2 cellular contexts compared by ENCODE assay signal in the genomic region with DNA sequence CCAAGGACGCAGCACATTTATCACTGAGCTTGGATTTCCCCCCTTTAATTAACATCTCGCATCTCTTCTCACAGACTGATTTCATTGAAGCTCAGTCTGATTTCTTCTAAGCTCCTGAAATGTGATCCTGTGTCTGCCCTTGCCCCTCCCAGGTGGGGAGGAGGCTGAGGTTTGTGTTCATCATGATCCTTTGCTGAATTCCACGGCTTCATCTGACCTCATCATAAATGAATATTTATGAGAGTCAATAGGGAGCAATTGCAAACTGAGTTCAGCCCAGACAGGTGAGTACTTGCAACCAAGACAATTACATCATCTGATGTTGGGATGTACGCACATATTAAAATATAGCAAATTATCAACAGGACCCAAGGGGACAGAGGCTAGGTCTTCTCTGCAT.
TF ChIP-seq lines count a peak whose summit lies in the region.

No MANE protein-coding gene starts in this region.

TF ChIP-seq in A549, 52 proteins besides CTCF, POLR2A, EP300 and RAD21:
- TF ChIP-seq, protein P1, sequence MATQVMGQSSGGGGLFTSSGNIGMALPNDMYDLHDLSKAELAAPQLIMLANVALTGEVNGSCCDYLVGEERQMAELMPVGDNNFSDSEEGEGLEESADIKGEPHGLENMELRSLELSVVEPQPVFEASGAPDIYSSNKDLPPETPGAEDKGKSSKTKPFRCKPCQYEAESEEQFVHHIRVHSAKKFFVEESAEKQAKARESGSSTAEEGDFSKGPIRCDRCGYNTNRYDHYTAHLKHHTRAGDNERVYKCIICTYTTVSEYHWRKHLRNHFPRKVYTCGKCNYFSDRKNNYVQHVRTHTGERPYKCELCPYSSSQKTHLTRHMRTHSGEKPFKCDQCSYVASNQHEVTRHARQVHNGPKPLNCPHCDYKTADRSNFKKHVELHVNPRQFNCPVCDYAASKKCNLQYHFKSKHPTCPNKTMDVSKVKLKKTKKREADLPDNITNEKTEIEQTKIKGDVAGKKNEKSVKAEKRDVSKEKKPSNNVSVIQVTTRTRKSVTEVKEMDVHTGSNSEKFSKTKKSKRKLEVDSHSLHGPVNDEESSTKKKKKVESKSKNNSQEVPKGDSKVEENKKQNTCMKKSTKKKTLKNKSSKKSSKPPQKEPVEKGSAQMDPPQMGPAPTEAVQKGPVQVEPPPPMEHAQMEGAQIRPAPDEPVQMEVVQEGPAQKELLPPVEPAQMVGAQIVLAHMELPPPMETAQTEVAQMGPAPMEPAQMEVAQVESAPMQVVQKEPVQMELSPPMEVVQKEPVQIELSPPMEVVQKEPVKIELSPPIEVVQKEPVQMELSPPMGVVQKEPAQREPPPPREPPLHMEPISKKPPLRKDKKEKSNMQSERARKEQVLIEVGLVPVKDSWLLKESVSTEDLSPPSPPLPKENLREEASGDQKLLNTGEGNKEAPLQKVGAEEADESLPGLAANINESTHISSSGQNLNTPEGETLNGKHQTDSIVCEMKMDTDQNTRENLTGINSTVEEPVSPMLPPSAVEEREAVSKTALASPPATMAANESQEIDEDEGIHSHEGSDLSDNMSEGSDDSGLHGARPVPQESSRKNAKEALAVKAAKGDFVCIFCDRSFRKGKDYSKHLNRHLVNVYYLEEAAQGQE (IDR thresholded peaks at IDR 0.05), result no peak
- no peak for TF ChIP-seq MAFK (IDR thresholded peaks at IDR 0.05; ENCODE audit: partially characterized antibody)
- TF ChIP-seq, protein P2, sequence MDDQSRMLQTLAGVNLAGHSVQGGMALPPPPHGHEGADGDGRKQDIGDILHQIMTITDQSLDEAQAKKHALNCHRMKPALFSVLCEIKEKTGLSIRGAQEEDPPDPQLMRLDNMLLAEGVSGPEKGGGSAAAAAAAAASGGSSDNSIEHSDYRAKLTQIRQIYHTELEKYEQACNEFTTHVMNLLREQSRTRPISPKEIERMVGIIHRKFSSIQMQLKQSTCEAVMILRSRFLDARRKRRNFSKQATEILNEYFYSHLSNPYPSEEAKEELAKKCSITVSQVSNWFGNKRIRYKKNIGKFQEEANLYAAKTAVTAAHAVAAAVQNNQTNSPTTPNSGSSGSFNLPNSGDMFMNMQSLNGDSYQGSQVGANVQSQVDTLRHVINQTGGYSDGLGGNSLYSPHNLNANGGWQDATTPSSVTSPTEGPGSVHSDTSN (IDR thresholded peaks at IDR 0.05), result no peak
- TF ChIP-seq RFX5 (IDR thresholded peaks at IDR 0.05), result no peak
- no peak for TF ChIP-seq NFE2L2 (conservative IDR thresholded peaks at IDR 0.05; ENCODE audit: low read length)
- TF ChIP-seq CEBPB (IDR thresholded peaks at IDR 0.05), result no peak
- no peak for TF ChIP-seq MYC (IDR thresholded peaks at IDR 0.05; ENCODE audit: borderline replicate concordance, low read length)
- no peak for TF ChIP-seq JUNB (IDR thresholded peaks at IDR 0.05)
- TF ChIP-seq SREBF2 (IDR thresholded peaks at IDR 0.05), result no peak
- no peak for TF ChIP-seq JUN (IDR thresholded peaks at IDR 0.05)
- TF ChIP-seq, protein P3, sequence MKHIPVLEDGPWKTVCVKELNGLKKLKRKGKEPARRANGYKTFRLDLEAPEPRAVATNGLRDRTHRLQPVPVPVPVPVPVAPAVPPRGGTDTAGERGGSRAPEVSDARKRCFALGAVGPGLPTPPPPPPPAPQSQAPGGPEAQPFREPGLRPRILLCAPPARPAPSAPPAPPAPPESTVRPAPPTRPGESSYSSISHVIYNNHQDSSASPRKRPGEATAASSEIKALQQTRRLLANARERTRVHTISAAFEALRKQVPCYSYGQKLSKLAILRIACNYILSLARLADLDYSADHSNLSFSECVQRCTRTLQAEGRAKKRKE (CRISPR knock-in tag; IDR thresholded peaks at IDR 0.05; ENCODE audit: low read depth), result no peak
- no peak for TF ChIP-seq GATA3 (IDR thresholded peaks at IDR 0.05; ENCODE audit: borderline replicate concordance)
- no peak for TF ChIP-seq CBX2 (IDR thresholded peaks at IDR 0.05; ENCODE audit: borderline replicate concordance, low read depth)
- TF ChIP-seq, protein P4, sequence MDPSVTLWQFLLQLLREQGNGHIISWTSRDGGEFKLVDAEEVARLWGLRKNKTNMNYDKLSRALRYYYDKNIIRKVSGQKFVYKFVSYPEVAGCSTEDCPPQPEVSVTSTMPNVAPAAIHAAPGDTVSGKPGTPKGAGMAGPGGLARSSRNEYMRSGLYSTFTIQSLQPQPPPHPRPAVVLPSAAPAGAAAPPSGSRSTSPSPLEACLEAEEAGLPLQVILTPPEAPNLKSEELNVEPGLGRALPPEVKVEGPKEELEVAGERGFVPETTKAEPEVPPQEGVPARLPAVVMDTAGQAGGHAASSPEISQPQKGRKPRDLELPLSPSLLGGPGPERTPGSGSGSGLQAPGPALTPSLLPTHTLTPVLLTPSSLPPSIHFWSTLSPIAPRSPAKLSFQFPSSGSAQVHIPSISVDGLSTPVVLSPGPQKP (IDR thresholded peaks at IDR 0.05; ENCODE audit: low read depth, low read length), result no peak
- no peak for TF ChIP-seq EHF (CRISPR knock-in tag; IDR thresholded peaks at IDR 0.05)
- TF ChIP-seq HEYL (CRISPR knock-in tag; IDR thresholded peaks at IDR 0.05), result no peak
- TF ChIP-seq CHD4 (IDR thresholded peaks at IDR 0.05; ENCODE audit: borderline replicate concordance), result no peak
- no peak for TF ChIP-seq FOSB (CRISPR knock-in tag; IDR thresholded peaks at IDR 0.05)
- TF ChIP-seq, protein P5, sequence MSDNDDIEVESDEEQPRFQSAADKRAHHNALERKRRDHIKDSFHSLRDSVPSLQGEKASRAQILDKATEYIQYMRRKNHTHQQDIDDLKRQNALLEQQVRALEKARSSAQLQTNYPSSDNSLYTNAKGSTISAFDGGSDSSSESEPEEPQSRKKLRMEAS (IDR thresholded peaks at IDR 0.05), result no peak
- TF ChIP-seq CHD2 (IDR thresholded peaks at IDR 0.05; ENCODE audit: low read length, partially characterized antibody), result no peak

TF ChIP-seq in GM23338, 12 proteins besides CTCF, POLR2A, EP300 and RAD21 (continued from another document):
- TF ChIP-seq, protein P6, sequence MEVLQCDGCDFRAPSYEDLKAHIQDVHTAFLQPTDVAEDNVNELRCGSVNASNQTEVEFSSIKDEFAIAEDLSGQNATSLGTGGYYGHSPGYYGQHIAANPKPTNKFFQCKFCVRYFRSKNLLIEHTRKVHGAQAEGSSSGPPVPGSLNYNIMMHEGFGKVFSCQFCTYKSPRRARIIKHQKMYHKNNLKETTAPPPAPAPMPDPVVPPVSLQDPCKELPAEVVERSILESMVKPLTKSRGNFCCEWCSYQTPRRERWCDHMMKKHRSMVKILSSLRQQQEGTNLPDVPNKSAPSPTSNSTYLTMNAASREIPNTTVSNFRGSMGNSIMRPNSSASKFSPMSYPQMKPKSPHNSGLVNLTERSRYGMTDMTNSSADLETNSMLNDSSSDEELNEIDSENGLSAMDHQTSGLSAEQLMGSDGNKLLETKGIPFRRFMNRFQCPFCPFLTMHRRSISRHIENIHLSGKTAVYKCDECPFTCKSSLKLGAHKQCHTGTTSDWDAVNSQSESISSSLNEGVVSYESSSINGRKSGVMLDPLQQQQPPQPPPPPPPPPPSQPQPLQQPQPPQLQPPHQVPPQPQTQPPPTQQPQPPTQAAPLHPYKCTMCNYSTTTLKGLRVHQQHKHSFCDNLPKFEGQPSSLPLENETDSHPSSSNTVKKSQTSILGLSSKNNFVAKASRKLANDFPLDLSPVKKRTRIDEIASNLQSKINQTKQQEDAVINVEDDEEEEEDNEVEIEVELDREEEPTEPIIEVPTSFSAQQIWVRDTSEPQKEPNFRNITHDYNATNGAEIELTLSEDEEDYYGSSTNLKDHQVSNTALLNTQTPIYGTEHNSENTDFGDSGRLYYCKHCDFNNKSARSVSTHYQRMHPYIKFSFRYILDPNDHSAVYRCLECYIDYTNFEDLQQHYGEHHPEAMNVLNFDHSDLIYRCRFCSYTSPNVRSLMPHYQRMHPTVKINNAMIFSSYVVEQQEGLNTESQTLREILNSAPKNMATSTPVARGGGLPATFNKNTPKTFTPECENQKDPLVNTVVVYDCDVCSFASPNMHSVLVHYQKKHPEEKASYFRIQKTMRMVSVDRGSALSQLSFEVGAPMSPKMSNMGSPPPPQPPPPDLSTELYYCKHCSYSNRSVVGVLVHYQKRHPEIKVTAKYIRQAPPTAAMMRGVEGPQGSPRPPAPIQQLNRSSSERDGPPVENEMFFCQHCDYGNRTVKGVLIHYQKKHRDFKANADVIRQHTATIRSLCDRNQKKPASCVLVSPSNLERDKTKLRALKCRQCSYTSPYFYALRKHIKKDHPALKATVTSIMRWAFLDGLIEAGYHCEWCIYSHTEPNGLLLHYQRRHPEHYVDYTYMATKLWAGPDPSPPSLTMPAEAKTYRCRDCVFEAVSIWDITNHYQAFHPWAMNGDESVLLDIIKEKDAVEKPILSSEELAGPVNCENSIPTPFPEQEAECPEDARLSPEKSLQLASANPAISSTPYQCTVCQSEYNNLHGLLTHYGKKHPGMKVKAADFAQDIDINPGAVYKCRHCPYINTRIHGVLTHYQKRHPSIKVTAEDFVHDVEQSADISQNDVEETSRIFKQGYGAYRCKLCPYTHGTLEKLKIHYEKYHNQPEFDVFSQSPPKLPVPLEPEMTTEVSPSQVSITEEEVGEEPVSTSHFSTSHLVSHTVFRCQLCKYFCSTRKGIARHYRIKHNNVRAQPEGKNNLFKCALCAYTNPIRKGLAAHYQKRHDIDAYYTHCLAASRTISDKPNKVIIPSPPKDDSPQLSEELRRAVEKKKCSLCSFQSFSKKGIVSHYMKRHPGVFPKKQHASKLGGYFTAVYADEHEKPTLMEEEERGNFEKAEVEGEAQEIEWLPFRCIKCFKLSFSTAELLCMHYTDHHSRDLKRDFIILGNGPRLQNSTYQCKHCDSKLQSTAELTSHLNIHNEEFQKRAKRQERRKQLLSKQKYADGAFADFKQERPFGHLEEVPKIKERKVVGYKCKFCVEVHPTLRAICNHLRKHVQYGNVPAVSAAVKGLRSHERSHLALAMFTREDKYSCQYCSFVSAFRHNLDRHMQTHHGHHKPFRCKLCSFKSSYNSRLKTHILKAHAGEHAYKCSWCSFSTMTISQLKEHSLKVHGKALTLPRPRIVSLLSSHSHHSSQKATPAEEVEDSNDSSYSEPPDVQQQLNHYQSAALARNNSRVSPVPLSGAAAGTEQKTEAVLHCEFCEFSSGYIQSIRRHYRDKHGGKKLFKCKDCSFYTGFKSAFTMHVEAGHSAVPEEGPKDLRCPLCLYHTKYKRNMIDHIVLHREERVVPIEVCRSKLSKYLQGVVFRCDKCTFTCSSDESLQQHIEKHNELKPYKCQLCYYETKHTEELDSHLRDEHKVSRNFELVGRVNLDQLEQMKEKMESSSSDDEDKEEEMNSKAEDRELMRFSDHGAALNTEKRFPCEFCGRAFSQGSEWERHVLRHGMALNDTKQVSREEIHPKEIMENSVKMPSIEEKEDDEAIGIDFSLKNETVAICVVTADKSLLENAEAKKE (CRISPR knock-in tag; IDR thresholded peaks at IDR 0.05), result no peak
- TF ChIP-seq JUNB (IDR thresholded peaks at IDR 0.05; ENCODE audit: unreplicated experiment) (no peak), POLR2AphosphoS5 (IDR thresholded peaks at IDR 0.05; ENCODE audit: low read depth) (no peak), ZNF331 (CRISPR knock-in tag; IDR thresholded peaks at IDR 0.05; ENCODE audit: low read depth) (no peak)
